In the genomic region with DNA sequence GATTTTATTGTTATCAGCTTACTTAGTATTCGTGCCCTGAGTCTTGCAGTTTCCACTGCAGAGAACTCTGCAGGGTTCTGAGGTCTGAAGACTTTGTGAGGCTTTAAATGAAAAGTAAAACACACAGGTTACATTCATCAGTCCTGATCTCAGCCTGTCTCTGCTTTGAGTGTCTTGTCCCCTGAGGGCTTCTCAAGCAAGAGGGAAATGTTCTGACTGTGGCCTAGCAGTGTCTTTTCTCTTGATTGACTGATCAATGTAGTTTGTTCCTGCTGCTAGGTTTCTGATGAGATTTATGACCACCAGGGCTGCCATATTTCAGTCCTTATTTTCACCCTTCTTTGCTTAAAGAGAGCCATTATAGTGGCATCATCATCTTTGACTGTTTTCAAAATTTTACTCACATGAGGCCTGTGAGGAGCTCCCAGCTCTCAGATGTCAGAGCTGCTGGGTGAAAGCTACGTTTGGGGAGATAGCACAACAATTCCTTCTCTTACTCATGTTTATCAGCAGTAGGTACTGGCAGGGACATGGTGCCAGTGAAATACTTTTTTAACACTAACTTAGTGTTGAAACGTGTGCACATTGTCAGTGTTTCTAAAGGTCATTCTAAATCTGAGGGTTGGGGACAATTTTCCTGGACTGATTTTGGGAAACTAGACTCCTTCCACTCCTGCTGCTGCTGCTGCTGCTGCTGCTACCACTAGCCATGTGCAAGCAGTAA, we compare ENCODE assay signal across 12 cellular contexts.
"Had no signal": no experiment of that assay in that cellular context is flagged by ENCODE, and none has a peak within 500 bp of the region (broad histone marks: within the 10 kb centered on the region; RNA-seq: fewer than 3 reads in every experiment).

No MANE protein-coding gene starts in this region.

- H3K27me3 Mint-ChIP-seq: stimulated activated naive CD8-positive, alpha-beta T cell treated with anti-CD3 and anti-CD28 coated beads, Interleukin-15, Interleukin-2, amounts not matched to agents 100 ng/mL and 50 ng/mL, for 24 hours had no signal

- ATAC-seq: activated CD4-positive, CD25-positive, alpha-beta regulatory T cell treated with anti-CD3 and anti-CD28 coated beads, Interleukin-2, amount 50 U/mL, for 24 hours; mucosa of descending colon; natural killer cell treated with Interleukin-12 subunit alpha and Interleukin-12 subunit beta and Interleukin-15 and Interleukin-18, amount 100 ng/mL, for 72 hours had no signal

- DNase-seq: activated naive CD4-positive, alpha-beta T cell treated with anti-CD3 and anti-CD28 coated beads, Interleukin-2, amount 50 U/mL, for 16 hours; activated T-cell treated with anti-CD3 and anti-CD28 coated beads, Interleukin-2, amount 50 U/mL, for 1 hour; adrenal gland; mammary epithelial cell; mucosa of descending colon; ovary; stimulated activated CD4-positive, alpha-beta T cell treated with anti-CD3 and anti-CD28 coated beads, Interleukin-4, amount 100 ng/mL, for 24 hours; testis had no signal

- H3K36me3 Mint-ChIP-seq: natural killer cell treated with Interleukin-12 subunit alpha and Interleukin-12 subunit beta and Interleukin-15 and Interleukin-18, amount 100 ng/mL, for 72 hours had no signal

- H3K9me3 Mint-ChIP-seq: stimulated activated naive CD8-positive, alpha-beta T cell treated with anti-CD3 and anti-CD28 coated beads, Interleukin-15, Interleukin-2, amounts not matched to agents 100 ng/mL and 50 ng/mL, for 24 hours; T-helper 2 cell treated with Interferon-gamma antibody and Interleukin-4, amounts not matched to agents 5 μg/mL and 100 μg/mL, for 36 hours had no signal

- H3K4me1 ChIP-seq: adrenal gland, testis had no signal

- H3K27ac Mint-ChIP-seq: natural killer cell treated with Interleukin-12 subunit alpha and Interleukin-12 subunit beta and Interleukin-15 and Interleukin-18, amount 100 ng/mL, for 72 hours; stimulated activated naive CD8-positive, alpha-beta T cell treated with anti-CD3 and anti-CD28 coated beads, Interleukin-15, Interleukin-2, amounts not matched to agents 100 ng/mL and 50 ng/mL, for 24 hours; T-helper 2 cell treated with Interferon-gamma antibody and Interleukin-4, amounts not matched to agents 5 μg/mL and 100 μg/mL, for 36 hours had no signal

- H3K36me3 ChIP-seq: adrenal gland, ovary had no signal

- H3K27me3 ChIP-seq: adrenal gland, ovary, testis had no signal

- H3K9me3 ChIP-seq: adrenal gland, mucosa of descending colon, ovary, testis had no signal

- H3K4me3 Mint-ChIP-seq: natural killer cell treated with Interleukin-12 subunit alpha and Interleukin-12 subunit beta and Interleukin-15 and Interleukin-18, amount 100 ng/mL, for 72 hours; stimulated activated naive CD8-positive, alpha-beta T cell treated with anti-CD3 and anti-CD28 coated beads, Interleukin-15, Interleukin-2, amounts not matched to agents 100 ng/mL and 50 ng/mL, for 24 hours; T-helper 2 cell treated with Interferon-gamma antibody and Interleukin-4, amounts not matched to agents 5 μg/mL and 100 μg/mL, for 36 hours had no signal

- H3K4me3 ChIP-seq: adrenal gland, mucosa of descending colon, ovary, testis had no signal

- H3K27ac ChIP-seq: adrenal gland, ovary, testis had no signal
